Comparison of ENCODE assay signal across 19 cellular contexts in genomic region chr5:33816791-33817190, GRCh38.
DNase-seq lines count a peak whose midpoint lies in the region; ATAC-seq and TF ChIP-seq lines count a peak whose summit lies in the region.
"Had no signal": no experiment of that assay in that cellular context is flagged by ENCODE, and none has a peak within 500 bp of the region (broad histone marks: within the 10 kb centered on the region; RNA-seq: fewer than 3 reads in every experiment).

No MANE protein-coding gene starts in this region.

- H3K36me3 ChIP-seq in RWPE2 (ENCODE audit: low read depth), result no peaks in the 10 kb centered on the region
- peaks cover 0 to 12% of the 10 kb centered on the region in 2 experiments for H3K36me3 ChIP-seq in mesenchymal stem cell (ENCODE audit: control insufficient read depth in 1 of 2, insufficient read depth in 2 of 2, low read depth in 1 of 2, low read length in 2 of 2)
- H3K36me3 ChIP-seq in neuronal stem cell (replicated peaks in 1 of 2; ENCODE audit: control insufficient read depth in 2 of 2, insufficient read depth in 2 of 2, low read length in 2 of 2), result peaks cover 0 to 5% of the 10 kb centered on the region in 2 donors
- H3K36me3 ChIP-seq: transverse colon had no signal

- H2BK5ac ChIP-seq in mesenchymal stem cell (ENCODE audit: low read depth, low read length, poor library complexity, severe bottlenecking) (no peak overlapping the region), neuronal stem cell (ENCODE audit: low read length) (no peak overlapping the region)

- H3K9ac ChIP-seq in mesenchymal stem cell (ENCODE audit: low read length), result no peak overlapping the region
- H3K9ac ChIP-seq in neuronal stem cell (ENCODE audit: low read depth, low read length, poor library complexity), result no peak overlapping the region

- TF ChIP-seq CTCF in RWPE2 (IDR thresholded peaks at IDR 0.05; ENCODE audit: poor library complexity, severe bottlenecking), result no peak

- H2BK12ac ChIP-seq in mesenchymal stem cell (ENCODE audit: low read length in 2 of 2) (no peak overlapping the region), neuronal stem cell (ENCODE audit: low read length) (no peak overlapping the region)

- DNase-seq in EH (ENCODE audit: low read depth) (peak; percentile 74), RWPE2 (ENCODE audit: low spot score) (no peak), fibroblast of gingiva (ENCODE audit: low read depth) (peak; percentile 76), mesenchymal stem cell (peak; percentile 83), neuronal stem cell (ENCODE audit: low spot score) (no peak), NCI-H2171 (lab: John Stamatoyannopoulos, UW) (no peak)
- DNase-seq in activated effector memory CD4-positive, alpha-beta T cell treated with anti-CD3 and anti-CD28 coated beads, Interleukin-2, amount 50 U/mL, for 16 hours, result no peak
- DNase-seq: activated CD4-positive, alpha-beta T cell treated with anti-CD3 and anti-CD28 coated beads for 48 hours; activated CD8-positive, alpha-beta memory T cell treated with anti-CD3 and anti-CD28 coated beads, Interleukin-2, amount 50 U/mL, for 48 hours; activated gamma-delta T cell; DMS153; glutamatergic neuron; mesendoderm; NCI-H1417; retina; stimulated activated naive CD4-positive, alpha-beta T cell; transverse colon had no signal

- H3K27ac ChIP-seq in RWPE2 (ENCODE audit: poor library complexity, severe bottlenecking), result peak overlapping the region; percentile 79
- H3K27ac ChIP-seq in mesenchymal stem cell (ENCODE audit: low read length, poor library complexity, severe bottlenecking), result peak overlapping the region; percentile 15
- no peak overlapping the region for H3K27ac ChIP-seq in neuronal stem cell (replicated peaks; ENCODE audit: low read length)
- H3K27ac ChIP-seq: RWPE1, transverse colon had no signal

- no peak overlapping the region for H4K8ac ChIP-seq in mesenchymal stem cell (ENCODE audit: low read length)
- no peak overlapping the region for H4K8ac ChIP-seq in neuronal stem cell (ENCODE audit: low read depth, low read length)

- no peak overlapping the region for H2BK15ac ChIP-seq in mesenchymal stem cell (ENCODE audit: low read depth, poor library complexity, severe bottlenecking)
- no peak overlapping the region for H2BK15ac ChIP-seq in neuronal stem cell (ENCODE audit: low read length)

- H3K9me3 ChIP-seq in RWPE2 (ENCODE audit: severe bottlenecking) (no peaks in the 10 kb centered on the region), mesenchymal stem cell (ENCODE audit: control insufficient read depth, low read length) (peaks cover 14% of the 10 kb centered on the region), neuronal stem cell (replicated peaks in 1 of 2; ENCODE audit: control insufficient read depth in 2 of 2, insufficient read depth in 1 of 2, low read depth in 1 of 2, low read length in 2 of 2) (peaks cover 0 to 15% of the 10 kb centered on the region in 2 donors)

- no peak overlapping the region for H3K18ac ChIP-seq in mesenchymal stem cell (ENCODE audit: low read depth in 1 of 2, low read length in 2 of 2)
- no peak overlapping the region for H3K18ac ChIP-seq in neuronal stem cell (ENCODE audit: low read length)

- no peak overlapping the region for H3K4me2 ChIP-seq in mesenchymal stem cell (ENCODE audit: low read length, poor library complexity, severe bottlenecking)
- H3K4me2 ChIP-seq in neuronal stem cell (ENCODE audit: insufficient read depth, low read length, poor library complexity, severe bottlenecking), result no peak overlapping the region

- H3K79me1 ChIP-seq in mesenchymal stem cell (replicated peaks; ENCODE audit: low read length, poor library complexity, severe bottlenecking) (peaks cover 10% of the 10 kb centered on the region), neuronal stem cell (ENCODE audit: low read depth, low read length) (no peaks in the 10 kb centered on the region)

- H3K4me1 ChIP-seq in RWPE2 (ENCODE audit: insufficient read depth, poor library complexity, severe bottlenecking) (peaks cover 16% of the 10 kb centered on the region), mesenchymal stem cell (ENCODE audit: control insufficient read depth, insufficient read depth, low read depth, low read length) (peaks cover 2% of the 10 kb centered on the region), neuronal stem cell (ENCODE audit: control insufficient read depth in 2 of 2, insufficient read depth in 1 of 2, low read depth in 1 of 2, low read length in 2 of 2) (peaks cover 0 to 6% of the 10 kb centered on the region in 2 donors)
- H3K4me1 ChIP-seq: transverse colon had no signal

- H2AK5ac ChIP-seq in mesenchymal stem cell (ENCODE audit: low read length, severe bottlenecking), result no peak overlapping the region
- no peak overlapping the region for H2AK5ac ChIP-seq in neuronal stem cell (ENCODE audit: low read depth, low read length)

- WGBS in mesenchymal stem cell, result 0% methylated on average over 1 of the region's 1 CpG
- no CpG with 5 or more reads among the region's 1 CpG for WGBS in neuronal stem cell (ENCODE audit: extremely low coverage in 2 of 2, insufficient read length in 2 of 2, insufficient replicate concordance in 1 of 2), 2 donors

- H3K23ac ChIP-seq in mesenchymal stem cell (ENCODE audit: low read length in 2 of 2) (no peak overlapping the region), neuronal stem cell (ENCODE audit: low read depth, low read length, poor library complexity) (no peak overlapping the region)

- no peaks in the 10 kb centered on the region for H3K27me3 ChIP-seq in RWPE2 (ENCODE audit: insufficient read depth, poor library complexity, severe bottlenecking)
- H3K27me3 ChIP-seq in mesenchymal stem cell (ENCODE audit: control insufficient read depth in 1 of 2, insufficient read depth in 1 of 2, low read length in 2 of 2), result no peaks in the 10 kb centered on the region
- H3K27me3 ChIP-seq in neuronal stem cell (ENCODE audit: control insufficient read depth in 3 of 3, insufficient read depth in 3 of 3, low read depth in 1 of 3, low read length in 3 of 3), result no peaks in the 10 kb centered on the region
- H3K27me3 ChIP-seq: transverse colon had no signal

- H2BK120ac ChIP-seq in mesenchymal stem cell (ENCODE audit: low read depth, low read length), result no peak overlapping the region
- no peak overlapping the region for H2BK120ac ChIP-seq in neuronal stem cell (ENCODE audit: low read depth, low read length)

- H3K4me3 ChIP-seq in RWPE2 (ENCODE audit: severe bottlenecking) (no peak overlapping the region), mesenchymal stem cell (ENCODE audit: insufficient read depth in 1 of 2, low read depth in 1 of 2, low read length in 2 of 2) (no peak overlapping the region), neuronal stem cell (ENCODE audit: low read length in 2 of 2) (no peak overlapping the region)
- H3K4me3 ChIP-seq: transverse colon had no signal

- H4K91ac ChIP-seq in mesenchymal stem cell (ENCODE audit: low read length) (no peak overlapping the region), neuronal stem cell (ENCODE audit: low read depth, low read length, poor library complexity) (no peak overlapping the region)

- H3K4ac ChIP-seq in mesenchymal stem cell (ENCODE audit: low read depth in 1 of 2, low read length in 2 of 2), result no peak overlapping the region
- no peak overlapping the region for H3K4ac ChIP-seq in neuronal stem cell (ENCODE audit: low read length)

- H2AFZ ChIP-seq in mesenchymal stem cell (ENCODE audit: low read depth, low read length), result no peak overlapping the region
- H2AFZ ChIP-seq in neuronal stem cell (ENCODE audit: low read length), result no peak overlapping the region

- no peak overlapping the region for H3K14ac ChIP-seq in mesenchymal stem cell (ENCODE audit: low read length in 2 of 2)
- no peak overlapping the region for H3K14ac ChIP-seq in neuronal stem cell (ENCODE audit: low read length)

- ATAC-seq in RWPE2 (ENCODE audit: low read depth), result peak; percentile 25; the same call in 1 of the 3 replicates
- no peak for ATAC-seq in GM19324 (IDR thresholded peaks at IDR 0.05; ENCODE audit: low FRiP score, unreplicated experiment)

Comparison
In these comparisons a context has a peak if more than half of its experiments do, and no peak if none do; other contexts are left out.
1. DNase-seq: peak in EH (single experiment), fibroblast of gingiva (single experiment) and mesenchymal stem cell (single experiment); none in RWPE2 (single experiment), activated effector memory CD4-positive, alpha-beta T cell treated with anti-CD3 and anti-CD28 coated beads, Interleukin-2, amount 50 U/mL, for 16 hours (single experiment), neuronal stem cell (single experiment) and NCI-H2171 (single experiment).